ENCODE assay signal across 1 cellular context in the genomic region with DNA sequence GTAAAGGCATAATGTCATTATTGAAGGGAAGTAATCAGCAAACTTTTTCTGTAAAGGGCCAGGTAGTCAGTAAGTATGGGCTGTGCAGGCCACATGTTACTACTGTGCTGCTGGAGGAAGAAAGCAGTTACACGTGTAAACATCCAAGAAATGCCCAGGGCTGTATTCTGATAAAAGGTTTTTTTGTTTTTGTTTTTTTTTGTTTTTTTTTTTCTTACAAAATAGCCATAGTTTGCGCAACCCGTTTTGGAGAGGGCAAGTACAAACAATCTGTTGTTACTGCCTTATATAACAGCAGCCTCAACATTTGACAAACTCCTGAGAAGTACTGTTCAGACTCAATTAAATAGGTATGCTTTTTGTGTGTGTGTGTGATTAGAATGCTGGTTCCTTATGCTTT.
TF ChIP-seq lines count a peak whose summit lies in the region.

No MANE protein-coding gene starts in this region.

TF ChIP-seq in K562, 482 proteins besides CTCF, POLR2A, EP300 and RAD21:
- no peak for TF ChIP-seq CEBPG (CRISPR knock-in tag; IDR thresholded peaks at IDR 0.05)
- peak; percentile 24 to 47; a peak in 2 of 4 replicates for TF ChIP-seq CEBPG (tag; conservative IDR thresholded peaks at IDR 0.05 in 1 of 2, IDR thresholded peaks at IDR 0.05 in 1 of 2)
- TF ChIP-seq SP2 (IDR thresholded peaks at IDR 0.05; ENCODE audit: extremely low read depth, low read depth, low read length, poor library complexity, severe bottlenecking): no peak
- TF ChIP-seq CEBPB (tag; IDR thresholded peaks at IDR 0.05): peak; percentile 79
- no peak for TF ChIP-seq GATA2 (CRISPR knock-in tag; IDR thresholded peaks at IDR 0.05)
- no peak for TF ChIP-seq NCOA4 (IDR thresholded peaks at IDR 0.05; ENCODE audit: partially characterized antibody)
- no peak for TF ChIP-seq SRSF1 (IDR thresholded peaks at IDR 0.05; ENCODE audit: low read depth, low read length)
- no peak for TF ChIP-seq ZFX (CRISPR knock-in tag; IDR thresholded peaks at IDR 0.05)
TF ChIP-seq in K562: peak in this region for 2.
